ENCODE assay signal across 8 cellular contexts in the genomic region with DNA sequence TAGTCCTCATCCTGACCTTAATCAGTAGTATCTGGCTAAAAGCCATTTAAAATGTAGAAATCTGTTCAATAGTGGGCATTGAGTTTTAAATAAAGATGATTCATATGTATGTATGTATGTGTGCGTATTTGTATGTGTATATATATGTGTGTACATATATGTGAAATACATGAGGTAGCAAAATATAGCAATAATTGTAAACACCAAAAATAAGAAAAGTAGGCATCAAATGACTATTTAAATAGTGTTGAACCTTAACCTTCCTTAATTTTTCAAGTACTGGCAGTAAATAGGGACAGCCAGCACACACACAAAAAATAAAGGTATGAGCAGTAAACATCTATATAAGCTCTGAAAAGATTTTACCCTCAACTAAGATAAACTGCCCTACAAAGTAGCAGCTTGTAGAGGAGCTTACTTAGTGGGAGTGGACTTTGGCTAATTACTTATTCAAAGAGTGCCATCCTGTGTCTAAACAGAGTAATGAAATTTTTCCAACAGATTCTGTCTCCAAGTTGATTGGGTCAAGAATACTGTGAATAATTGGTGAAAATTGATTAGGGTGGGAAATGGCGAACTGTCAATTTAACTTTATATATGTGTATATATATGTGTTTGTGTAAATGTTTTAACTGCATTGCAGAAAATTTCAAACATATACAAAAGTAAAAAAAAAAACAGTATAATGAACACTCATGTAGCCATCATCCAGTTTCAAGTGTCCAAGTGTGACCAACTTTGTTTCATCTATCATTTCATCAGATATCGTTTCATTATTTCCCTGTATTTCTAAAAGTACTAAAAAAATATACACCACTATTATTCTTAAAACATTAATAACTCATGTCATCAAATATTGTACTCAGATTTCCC. TPM values are rescaled to one million over a fixed set of nuclear protein-coding genes. Genes with fewer than 3 reads are reported as not detected.
DNase-seq lines count a peak whose midpoint lies in the region; ATAC-seq and TF ChIP-seq lines count a peak whose summit lies in the region.

No MANE protein-coding gene starts in this region.

- peak overlapping the region; percentile 66 for H3K4me3 ChIP-seq in GM23338
- H3K4me3 ChIP-seq in Karpas-422 (ENCODE audit: low read length) = peak overlapping the region; percentile 81
- H3K4me3 ChIP-seq in effector memory CD4-positive, alpha-beta T cell (ENCODE audit: insufficient read depth, low read depth, low read length, poor library complexity, severe bottlenecking) = peak overlapping the region; percentile 64
- peak overlapping the region; percentile 54 for H3K4me3 ChIP-seq in mesodermal cell (ENCODE audit: extremely low read depth, insufficient read depth, low read length, poor library complexity, severe bottlenecking)
- H3K4me3 ChIP-seq in upper lobe of left lung = peak overlapping the region; percentile 15 to 57 (median 51)

- H3K27ac ChIP-seq in GM23338 (ENCODE audit: low read depth) (no peak overlapping the region), Karpas-422 (ENCODE audit: low read length) (no peak overlapping the region), mesodermal cell (ENCODE audit: low read depth, low read length, severe bottlenecking) (peak overlapping the region; percentile 86), upper lobe of left lung (peak overlapping the region; percentile 76 to 86 (median 82))
- peak overlapping the region; percentile 66 for H3K27ac ChIP-seq in effector memory CD4-positive, alpha-beta T cell (ENCODE audit: insufficient read depth, low read length, poor library complexity, severe bottlenecking)

- H3K36me3 Mint-ChIP-seq in GM23338 (ENCODE audit: low read depth) = no peaks in the 10 kb centered on the region; the same call in 2 of the 3 replicates

- H4K20me1 ChIP-seq in GM23338 (replicated peaks; ENCODE audit: insufficient read depth) = no peaks in the 10 kb centered on the region
- H4K20me1 ChIP-seq in Karpas-422 (ENCODE audit: insufficient read depth, low read depth, low read length) = no peaks in the 10 kb centered on the region

- peaks cover 28% of the 10 kb centered on the region for H3K4me1 ChIP-seq in GM23338 (ENCODE audit: insufficient read depth)
- H3K4me1 ChIP-seq in Karpas-422 (ENCODE audit: low read length) = peaks cover 24% of the 10 kb centered on the region
- peaks cover 8% of the 10 kb centered on the region for H3K4me1 ChIP-seq in effector memory CD4-positive, alpha-beta T cell (ENCODE audit: control insufficient read depth, insufficient read depth, low read length, poor library complexity, severe bottlenecking)
- H3K4me1 ChIP-seq in mesodermal cell (ENCODE audit: control insufficient read depth, insufficient read depth, low read length, poor library complexity, severe bottlenecking) = no peaks in the 10 kb centered on the region
- peaks cover 14 to 25% (median 16%) of the 10 kb centered on the region in 4 donors for H3K4me1 ChIP-seq in upper lobe of left lung

- peak; percentile 45 for ATAC-seq in GM23338
- ATAC-seq in upper lobe of left lung (ENCODE audit: low FRiP score in 2 of 2) = peak; percentile 73 to 81

- no peak overlapping the region for H3K4me3 Mint-ChIP-seq in GM23338

- H3K9me3 ChIP-seq in Karpas-422 (ENCODE audit: low read length) (no peaks in the 10 kb centered on the region), mesodermal cell (ENCODE audit: control insufficient read depth, low read length) (no peaks in the 10 kb centered on the region), upper lobe of left lung (no peaks in the 10 kb centered on the region)
- no peaks in the 10 kb centered on the region for H3K9me3 ChIP-seq in effector memory CD4-positive, alpha-beta T cell (ENCODE audit: control insufficient read depth, low read length)

- H3K27ac Mint-ChIP-seq in GM23338 = peak overlapping the region; percentile 85

- 0 out of 2 replicates have a peak, but pooled peaks cover 2% of the 10 kb centered on the region for H3F3A ChIP-seq in GM23338 (replicated peaks; ENCODE audit: low read depth)

- H3K9me2 ChIP-seq in GM23338 (ENCODE audit: insufficient read depth) (no peaks in the 10 kb centered on the region), Karpas-422 (replicated peaks; ENCODE audit: insufficient read depth, low read length) (no peaks in the 10 kb centered on the region)

- no peak for TF ChIP-seq EP300 in upper lobe of left lung (IDR thresholded peaks at IDR 0.05)

- WGBS in mesodermal cell (ENCODE audit: insufficient coverage in 2 of 2), 2 experiments = 50 to 67% methylated on average over 1 of the region's 3 CpGs
- 34 to 38% methylated on average over 3 of the region's 3 CpGs for WGBS in upper lobe of left lung, 2 donors

- peaks cover 17% of the 10 kb centered on the region; the same call in 2 of the 3 replicates for H3K4me1 Mint-ChIP-seq in GM23338

- peaks cover 8% of the 10 kb centered on the region; the same call in 1 of the 3 replicates for H3K9me3 Mint-ChIP-seq in GM23338

- H3K79me2 ChIP-seq in GM23338 (replicated peaks; ENCODE audit: insufficient read depth) = no peaks in the 10 kb centered on the region
- H3K79me2 ChIP-seq in Karpas-422 (ENCODE audit: low read length) = no peaks in the 10 kb centered on the region

- H3K27me3 ChIP-seq in GM23338 (ENCODE audit: insufficient read depth) (peaks cover 8% of the 10 kb centered on the region; the same call in 1 of the 2 replicates), Karpas-422 (ENCODE audit: low read length) (no peaks in the 10 kb centered on the region), upper lobe of left lung (no peaks in the 10 kb centered on the region)
- H3K27me3 ChIP-seq in effector memory CD4-positive, alpha-beta T cell (replicated peaks; ENCODE audit: control insufficient read depth, insufficient read depth, low read length, poor library complexity, severe bottlenecking) = no peaks in the 10 kb centered on the region

- DNase-seq in NCI-H2196 (lab: John Stamatoyannopoulos, UW; ENCODE audit: unreplicated experiment) (peak; percentile 32), NCI-H2196 treated with DMSO at 0.1 percent for 48 hours (lab: John Stamatoyannopoulos, UW; ENCODE audit: unreplicated experiment) (no peak), GM23338 (ENCODE audit: low spot score) (peak; percentile 82), Karpas-422 (peak; percentile 75), SHP77 treated with DMSO at 0.1 percent for 48 hours (lab: John Stamatoyannopoulos, UW) (peak; percentile 70), upper lobe of left lung (no peak)
- no peak for DNase-seq in effector memory CD4-positive, alpha-beta T cell

- TF ChIP-seq POLR2A in upper lobe of left lung (IDR thresholded peaks at IDR 0.05) = no peak

- H2AFZ ChIP-seq in GM23338 (no peak overlapping the region), Karpas-422 (ENCODE audit: low read length) (peak overlapping the region; percentile 83)

- peaks cover 3% of the 10 kb centered on the region for H3K27me3 Mint-ChIP-seq in GM23338 (ENCODE audit: insufficient read depth, low read depth, poor library complexity)

- peak overlapping the region; percentile 73 for H3K9ac ChIP-seq in Karpas-422 (ENCODE audit: low read length)

- H3K36me3 ChIP-seq in GM23338 (ENCODE audit: insufficient read depth) (no peaks in the 10 kb centered on the region), Karpas-422 (ENCODE audit: insufficient read depth, low read length) (0 out of 2 replicates have a peak, but pooled peaks cover 2% of the 10 kb centered on the region), mesodermal cell (ENCODE audit: control insufficient read depth, insufficient read depth, low read length) (peaks cover 5% of the 10 kb centered on the region), upper lobe of left lung (no peaks in the 10 kb centered on the region)
- H3K36me3 ChIP-seq in effector memory CD4-positive, alpha-beta T cell (ENCODE audit: control insufficient read depth, insufficient read depth, low read length) = no peaks in the 10 kb centered on the region

- H3K4me2 ChIP-seq in GM23338 = peak overlapping the region; percentile 84
- H3K4me2 ChIP-seq in Karpas-422 (ENCODE audit: low read depth, low read length, poor library complexity, severe bottlenecking) = peak overlapping the region; percentile 87

- TF ChIP-seq CTCF in GM23338 (conservative IDR thresholded peaks at IDR 0.05; ENCODE audit: low read depth in 2 of 2) (peak; percentile 69), upper lobe of left lung (IDR thresholded peaks at IDR 0.05) (peak; percentile 39 to 72 (median 48))

TF ChIP-seq in GM23338, 12 proteins besides CTCF, POLR2A, EP300 and RAD21:
- TF ChIP-seq, protein P1, sequence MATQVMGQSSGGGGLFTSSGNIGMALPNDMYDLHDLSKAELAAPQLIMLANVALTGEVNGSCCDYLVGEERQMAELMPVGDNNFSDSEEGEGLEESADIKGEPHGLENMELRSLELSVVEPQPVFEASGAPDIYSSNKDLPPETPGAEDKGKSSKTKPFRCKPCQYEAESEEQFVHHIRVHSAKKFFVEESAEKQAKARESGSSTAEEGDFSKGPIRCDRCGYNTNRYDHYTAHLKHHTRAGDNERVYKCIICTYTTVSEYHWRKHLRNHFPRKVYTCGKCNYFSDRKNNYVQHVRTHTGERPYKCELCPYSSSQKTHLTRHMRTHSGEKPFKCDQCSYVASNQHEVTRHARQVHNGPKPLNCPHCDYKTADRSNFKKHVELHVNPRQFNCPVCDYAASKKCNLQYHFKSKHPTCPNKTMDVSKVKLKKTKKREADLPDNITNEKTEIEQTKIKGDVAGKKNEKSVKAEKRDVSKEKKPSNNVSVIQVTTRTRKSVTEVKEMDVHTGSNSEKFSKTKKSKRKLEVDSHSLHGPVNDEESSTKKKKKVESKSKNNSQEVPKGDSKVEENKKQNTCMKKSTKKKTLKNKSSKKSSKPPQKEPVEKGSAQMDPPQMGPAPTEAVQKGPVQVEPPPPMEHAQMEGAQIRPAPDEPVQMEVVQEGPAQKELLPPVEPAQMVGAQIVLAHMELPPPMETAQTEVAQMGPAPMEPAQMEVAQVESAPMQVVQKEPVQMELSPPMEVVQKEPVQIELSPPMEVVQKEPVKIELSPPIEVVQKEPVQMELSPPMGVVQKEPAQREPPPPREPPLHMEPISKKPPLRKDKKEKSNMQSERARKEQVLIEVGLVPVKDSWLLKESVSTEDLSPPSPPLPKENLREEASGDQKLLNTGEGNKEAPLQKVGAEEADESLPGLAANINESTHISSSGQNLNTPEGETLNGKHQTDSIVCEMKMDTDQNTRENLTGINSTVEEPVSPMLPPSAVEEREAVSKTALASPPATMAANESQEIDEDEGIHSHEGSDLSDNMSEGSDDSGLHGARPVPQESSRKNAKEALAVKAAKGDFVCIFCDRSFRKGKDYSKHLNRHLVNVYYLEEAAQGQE (IDR thresholded peaks at IDR 0.05; ENCODE audit: unreplicated experiment) = no peak
- no peak for TF ChIP-seq ZNF331 (CRISPR knock-in tag; IDR thresholded peaks at IDR 0.05; ENCODE audit: low read depth)
- no peak for TF ChIP-seq EZH2 (IDR thresholded peaks at IDR 0.05; ENCODE audit: low read depth, unreplicated experiment)
- TF ChIP-seq EZH2phosphoT487 (IDR thresholded peaks at IDR 0.05; ENCODE audit: unreplicated experiment) = no peak
- TF ChIP-seq ZNF114 (CRISPR knock-in tag; IDR thresholded peaks at IDR 0.05) = no peak

RNA-seq across cellular contexts. Expression of gene ADAMTS6, which starts 2.0 kb away (rescaled TPM):
- total RNA-seq in GM23338 (2014; rRNA removed; shearing (Covaris generic)) = 1.0 and 2.0 TPM in 2 replicates
- polyA plus RNA-seq in GM23338 (2016; fragmentation: Nextera tagmentation; extraction: Ambion mirVana) = 0.61 and 0.78 TPM in 2 replicates
- total RNA-seq in Karpas-422 (2014; rRNA removed; shearing (Covaris generic); ENCODE audit: low replicate concordance) = 2.6 TPM in 2 replicates
- polyA plus RNA-seq in mesodermal cell (2013, experiment 1 of 2) = 8.5 TPM
- polyA plus RNA-seq in mesodermal cell (2013, experiment 2 of 2) = 6.1 TPM
- total RNA-seq in upper lobe of left lung = 10 to 100 TPM in 2 of 6 donors, 1 to 10 TPM in 4; 2.2 to 19.4 (median 6.5) TPM

Comparison
In these comparisons a context has a peak if more than half of its experiments do, and no peak if none do; other contexts are left out.
1. DNase-seq: peak in NCI-H2196 (single experiment), GM23338 (single experiment), Karpas-422 (single experiment) and SHP77 treated with DMSO at 0.1 percent for 48 hours (single experiment); none in NCI-H2196 treated with DMSO at 0.1 percent for 48 hours (single experiment), effector memory CD4-positive, alpha-beta T cell (0 of 3) and upper lobe of left lung (0 of 2).
2. H3K27ac ChIP-seq: peak in effector memory CD4-positive, alpha-beta T cell (single experiment), mesodermal cell (single experiment) and upper lobe of left lung (4 of 4); none in GM23338 (single experiment) and Karpas-422 (single experiment).
3. Peak in every context shown above with its lines, with median percentiles within 50 percentile points of each other: H3K4me3 ChIP-seq.